1 cellular context compared by ENCODE assay signal in the genomic region with DNA sequence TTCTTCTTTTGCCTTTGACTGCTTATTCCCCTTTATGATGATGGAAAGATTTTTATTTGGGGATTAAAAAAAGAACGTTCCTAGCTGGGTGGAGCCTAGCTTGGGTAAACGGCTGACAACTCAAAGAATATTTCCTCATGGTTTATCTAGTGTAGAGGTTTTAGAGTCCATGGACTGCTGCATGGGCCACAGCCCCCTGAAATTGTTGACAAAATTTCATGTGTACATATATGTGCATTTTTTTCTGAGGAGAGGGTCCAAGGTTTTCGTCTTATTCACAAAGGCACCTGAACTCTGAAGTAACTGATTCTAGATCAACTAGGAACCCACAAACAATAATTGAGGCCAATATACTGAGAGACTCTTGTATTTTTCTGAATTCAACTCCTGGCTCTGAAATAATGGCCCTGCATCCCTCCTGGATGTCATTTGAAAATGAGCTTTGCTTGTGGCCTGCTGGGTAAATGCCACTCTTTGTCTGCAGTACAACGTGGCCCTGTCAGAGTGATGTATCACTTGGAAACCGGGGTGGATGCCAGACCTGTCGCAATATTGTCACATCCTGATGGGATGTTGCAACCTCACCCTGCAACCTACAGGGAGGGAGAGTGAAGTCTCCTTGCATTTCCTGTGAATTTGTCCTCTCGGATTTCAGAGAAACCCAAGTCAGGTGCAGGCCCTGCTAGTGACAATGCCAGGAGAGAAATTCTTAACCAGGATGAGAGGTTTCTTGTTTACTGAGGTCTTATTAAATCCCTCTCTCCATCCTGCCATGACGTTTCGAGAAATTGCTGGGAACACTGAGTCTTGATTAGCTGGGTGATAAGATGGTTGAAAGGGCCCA.
TF ChIP-seq lines count a peak whose summit lies in the region.

No MANE protein-coding gene starts in this region.

TF ChIP-seq in HepG2, 621 proteins besides CTCF, POLR2A, EP300 and RAD21 (continued from another document and continues in another):
- TF ChIP-seq, protein P1, sequence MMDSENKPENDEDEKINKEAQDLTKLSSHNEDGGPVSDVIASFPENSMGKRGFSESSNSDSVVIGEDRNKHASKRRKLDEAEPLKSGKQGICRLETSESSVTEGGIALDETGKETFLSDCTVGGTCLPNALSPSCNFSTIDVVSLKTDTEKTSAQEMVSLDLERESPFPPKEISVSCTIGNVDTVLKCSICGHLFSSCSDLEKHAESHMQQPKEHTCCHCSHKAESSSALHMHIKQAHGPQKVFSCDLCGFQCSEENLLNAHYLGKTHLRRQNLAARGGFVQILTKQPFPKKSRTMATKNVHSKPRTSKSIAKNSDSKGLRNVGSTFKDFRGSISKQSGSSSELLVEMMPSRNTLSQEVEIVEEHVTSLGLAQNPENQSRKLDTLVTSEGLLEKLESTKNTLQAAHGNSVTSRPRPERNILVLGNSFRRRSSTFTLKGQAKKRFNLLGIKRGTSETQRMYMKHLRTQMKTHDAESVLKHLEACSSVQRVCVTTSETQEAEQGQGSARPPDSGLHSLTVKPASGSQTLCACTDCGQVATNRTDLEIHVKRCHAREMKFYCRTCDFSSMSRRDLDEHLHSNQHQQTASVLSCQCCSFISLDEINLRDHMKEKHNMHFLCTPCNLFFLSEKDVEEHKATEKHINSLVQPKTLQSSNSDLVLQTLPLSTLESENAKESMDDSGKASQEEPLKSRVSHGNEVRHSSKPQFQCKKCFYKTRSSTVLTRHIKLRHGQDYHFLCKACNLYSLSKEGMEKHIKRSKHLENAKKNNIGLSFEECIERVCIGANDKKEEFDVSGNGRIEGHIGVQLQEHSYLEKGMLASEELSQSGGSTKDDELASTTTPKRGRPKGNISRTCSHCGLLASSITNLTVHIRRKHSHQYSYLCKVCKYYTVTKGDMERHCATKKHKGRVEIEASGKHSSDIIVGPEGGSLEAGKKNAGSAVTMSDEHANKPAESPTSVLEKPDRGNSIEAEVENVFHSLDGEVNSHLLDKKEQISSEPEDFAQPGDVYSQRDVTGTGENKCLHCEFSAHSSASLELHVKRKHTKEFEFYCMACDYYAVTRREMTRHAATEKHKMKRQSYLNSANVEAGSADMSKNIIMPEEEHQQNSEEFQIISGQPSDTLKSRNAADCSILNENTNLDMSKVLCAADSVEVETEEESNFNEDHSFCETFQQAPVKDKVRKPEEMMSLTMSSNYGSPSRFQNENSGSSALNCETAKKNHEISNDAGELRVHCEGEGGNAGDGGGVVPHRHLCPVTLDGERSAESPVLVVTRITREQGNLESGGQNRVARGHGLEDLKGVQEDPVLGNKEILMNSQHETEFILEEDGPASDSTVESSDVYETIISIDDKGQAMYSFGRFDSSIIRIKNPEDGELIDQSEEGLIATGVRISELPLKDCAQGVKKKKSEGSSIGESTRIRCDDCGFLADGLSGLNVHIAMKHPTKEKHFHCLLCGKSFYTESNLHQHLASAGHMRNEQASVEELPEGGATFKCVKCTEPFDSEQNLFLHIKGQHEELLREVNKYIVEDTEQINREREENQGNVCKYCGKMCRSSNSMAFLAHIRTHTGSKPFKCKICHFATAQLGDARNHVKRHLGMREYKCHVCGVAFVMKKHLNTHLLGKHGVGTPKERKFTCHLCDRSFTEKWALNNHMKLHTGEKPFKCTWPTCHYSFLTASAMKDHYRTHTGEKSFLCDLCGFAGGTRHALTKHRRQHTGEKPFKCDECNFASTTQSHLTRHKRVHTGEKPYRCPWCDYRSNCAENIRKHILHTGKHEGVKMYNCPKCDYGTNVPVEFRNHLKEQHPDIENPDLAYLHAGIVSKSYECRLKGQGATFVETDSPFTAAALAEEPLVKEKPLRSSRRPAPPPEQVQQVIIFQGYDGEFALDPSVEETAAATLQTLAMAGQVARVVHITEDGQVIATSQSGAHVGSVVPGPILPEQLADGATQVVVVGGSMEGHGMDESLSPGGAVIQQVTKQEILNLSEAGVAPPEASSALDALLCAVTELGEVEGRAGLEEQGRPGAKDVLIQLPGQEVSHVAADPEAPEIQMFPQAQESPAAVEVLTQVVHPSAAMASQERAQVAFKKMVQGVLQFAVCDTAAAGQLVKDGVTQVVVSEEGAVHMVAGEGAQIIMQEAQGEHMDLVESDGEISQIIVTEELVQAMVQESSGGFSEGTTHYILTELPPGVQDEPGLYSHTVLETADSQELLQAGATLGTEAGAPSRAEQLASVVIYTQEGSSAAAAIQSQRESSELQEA (CRISPR knock-in tag; IDR thresholded peaks at IDR 0.05; ENCODE audit: not compliant biosample characterization), result no peak
- TF ChIP-seq SMARCE1 (IDR thresholded peaks at IDR 0.05; ENCODE audit: borderline replicate concordance) (no peak), JUNB (CRISPR knock-in tag; IDR thresholded peaks at IDR 0.05; ENCODE audit: borderline replicate concordance) (peak; percentile 50; the same call in 1 of the 2 replicates), GPN1 (CRISPR knock-in tag; IDR thresholded peaks at IDR 0.05; ENCODE audit: borderline replicate concordance) (no peak), ARID2 (CRISPR knock-in tag; IDR thresholded peaks at IDR 0.05; ENCODE audit: borderline replicate concordance) (no peak), SP140L (CRISPR knock-in tag; IDR thresholded peaks at IDR 0.05; ENCODE audit: borderline replicate concordance) (no peak), CBX1 (IDR thresholded peaks at IDR 0.05; ENCODE audit: low read depth) (no peak), JDP2 (CRISPR knock-in tag; IDR thresholded peaks at IDR 0.05; ENCODE audit: borderline replicate concordance) (no peak), GABPA (IDR thresholded peaks at IDR 0.05; ENCODE audit: low read depth, low read length) (no peak), GABPA (CRISPR knock-in tag; IDR thresholded peaks at IDR 0.05; ENCODE audit: low read depth) (peak; percentile 62; the same call in 1 of the 2 replicates), FOXA1 (IDR thresholded peaks at IDR 0.05) (no peak), FOXA1 (CRISPR knock-in tag; IDR thresholded peaks at IDR 0.05) (peak; percentile 96), TSC22D2 (CRISPR knock-in tag; IDR thresholded peaks at IDR 0.05; ENCODE audit: borderline replicate concordance) (peak; percentile 46; the same call in 1 of the 2 replicates), ZSCAN9 (CRISPR knock-in tag; IDR thresholded peaks at IDR 0.05; ENCODE audit: borderline replicate concordance) (peak; percentile 86; the same call in 1 of the 2 replicates), ZNF343 (CRISPR knock-in tag; IDR thresholded peaks at IDR 0.05) (0 out of 2 replicates have a peak, but pooled peaks have one; percentile 39), ZFYVE20 (CRISPR knock-in tag; IDR thresholded peaks at IDR 0.05; ENCODE audit: borderline replicate concordance, low read depth) (no peak), CCDC6 (CRISPR knock-in tag; IDR thresholded peaks at IDR 0.05) (peak; percentile 59; the same call in 1 of the 2 replicates)
- TF ChIP-seq, protein P2, sequence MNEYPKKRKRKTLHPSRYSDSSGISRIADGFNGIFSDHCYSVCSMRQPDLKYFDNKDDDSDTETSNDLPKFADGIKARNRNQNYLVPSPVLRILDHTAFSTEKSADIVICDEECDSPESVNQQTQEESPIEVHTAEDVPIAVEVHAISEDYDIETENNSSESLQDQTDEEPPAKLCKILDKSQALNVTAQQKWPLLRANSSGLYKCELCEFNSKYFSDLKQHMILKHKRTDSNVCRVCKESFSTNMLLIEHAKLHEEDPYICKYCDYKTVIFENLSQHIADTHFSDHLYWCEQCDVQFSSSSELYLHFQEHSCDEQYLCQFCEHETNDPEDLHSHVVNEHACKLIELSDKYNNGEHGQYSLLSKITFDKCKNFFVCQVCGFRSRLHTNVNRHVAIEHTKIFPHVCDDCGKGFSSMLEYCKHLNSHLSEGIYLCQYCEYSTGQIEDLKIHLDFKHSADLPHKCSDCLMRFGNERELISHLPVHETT (CRISPR knock-in tag; conservative IDR thresholded peaks at IDR 0.05), result peak; percentile 60; the same call in 1 of the 2 replicates
- TF ChIP-seq, protein P3, sequence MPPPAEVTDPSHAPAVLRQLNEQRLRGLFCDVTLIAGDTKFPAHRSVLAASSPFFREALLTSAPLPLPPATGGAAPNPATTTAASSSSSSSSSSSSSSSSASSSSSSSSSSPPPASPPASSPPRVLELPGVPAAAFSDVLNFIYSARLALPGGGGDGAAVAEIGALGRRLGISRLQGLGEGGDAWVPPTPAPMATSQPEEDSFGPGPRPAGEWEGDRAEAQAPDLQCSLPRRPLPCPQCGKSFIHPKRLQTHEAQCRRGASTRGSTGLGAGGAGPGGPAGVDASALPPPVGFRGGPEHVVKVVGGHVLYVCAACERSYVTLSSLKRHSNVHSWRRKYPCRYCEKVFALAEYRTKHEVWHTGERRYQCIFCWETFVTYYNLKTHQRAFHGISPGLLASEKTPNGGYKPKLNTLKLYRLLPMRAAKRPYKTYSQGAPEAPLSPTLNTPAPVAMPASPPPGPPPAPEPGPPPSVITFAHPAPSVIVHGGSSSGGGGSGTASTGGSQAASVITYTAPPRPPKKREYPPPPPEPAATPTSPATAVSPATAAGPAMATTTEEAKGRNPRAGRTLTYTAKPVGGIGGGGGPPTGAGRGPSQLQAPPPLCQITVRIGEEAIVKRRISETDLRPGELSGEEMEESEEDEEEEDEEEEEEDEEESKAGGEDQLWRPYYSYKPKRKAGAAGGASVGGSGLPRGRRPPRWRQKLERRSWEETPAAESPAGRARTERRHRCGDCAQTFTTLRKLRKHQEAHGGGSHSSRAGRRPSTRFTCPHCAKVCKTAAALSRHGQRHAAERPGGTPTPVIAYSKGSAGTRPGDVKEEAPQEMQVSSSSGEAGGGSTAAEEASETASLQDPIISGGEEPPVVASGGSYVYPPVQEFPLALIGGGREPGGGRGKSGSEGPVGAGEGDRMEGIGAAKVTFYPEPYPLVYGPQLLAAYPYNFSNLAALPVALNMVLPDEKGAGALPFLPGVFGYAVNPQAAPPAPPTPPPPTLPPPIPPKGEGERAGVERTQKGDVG (CRISPR knock-in tag; IDR thresholded peaks at IDR 0.05; ENCODE audit: borderline replicate concordance), result no peak
- TF ChIP-seq, protein P4, sequence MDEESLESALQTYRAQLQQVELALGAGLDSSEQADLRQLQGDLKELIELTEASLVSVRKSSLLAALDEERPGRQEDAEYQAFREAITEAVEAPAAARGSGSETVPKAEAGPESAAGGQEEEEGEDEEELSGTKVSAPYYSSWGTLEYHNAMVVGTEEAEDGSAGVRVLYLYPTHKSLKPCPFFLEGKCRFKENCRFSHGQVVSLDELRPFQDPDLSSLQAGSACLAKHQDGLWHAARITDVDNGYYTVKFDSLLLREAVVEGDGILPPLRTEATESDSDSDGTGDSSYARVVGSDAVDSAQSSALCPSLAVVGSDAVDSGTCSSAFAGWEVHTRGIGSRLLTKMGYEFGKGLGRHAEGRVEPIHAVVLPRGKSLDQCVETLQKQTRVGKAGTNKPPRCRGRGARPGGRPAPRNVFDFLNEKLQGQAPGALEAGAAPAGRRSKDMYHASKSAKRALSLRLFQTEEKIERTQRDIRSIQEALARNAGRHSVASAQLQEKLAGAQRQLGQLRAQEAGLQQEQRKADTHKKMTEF (CRISPR knock-in tag; IDR thresholded peaks at IDR 0.05), result peak; percentile 89; the same call in 1 of the 2 replicates
- TF ChIP-seq, protein P5, sequence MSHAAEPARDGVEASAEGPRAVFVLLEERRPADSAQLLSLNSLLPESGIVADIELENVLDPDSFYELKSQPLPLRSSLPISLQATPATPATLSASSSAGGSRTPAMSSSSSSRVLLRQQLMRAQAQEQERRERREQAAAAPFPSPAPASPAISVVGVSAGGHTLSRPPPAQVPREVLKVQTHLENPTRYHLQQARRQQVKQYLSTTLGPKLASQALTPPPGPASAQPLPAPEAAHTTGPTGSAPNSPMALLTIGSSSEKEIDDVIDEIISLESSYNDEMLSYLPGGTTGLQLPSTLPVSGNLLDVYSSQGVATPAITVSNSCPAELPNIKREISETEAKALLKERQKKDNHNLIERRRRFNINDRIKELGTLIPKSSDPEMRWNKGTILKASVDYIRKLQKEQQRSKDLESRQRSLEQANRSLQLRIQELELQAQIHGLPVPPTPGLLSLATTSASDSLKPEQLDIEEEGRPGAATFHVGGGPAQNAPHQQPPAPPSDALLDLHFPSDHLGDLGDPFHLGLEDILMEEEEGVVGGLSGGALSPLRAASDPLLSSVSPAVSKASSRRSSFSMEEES (CRISPR knock-in tag; IDR thresholded peaks at IDR 0.05), result peak; percentile 92
- TF ChIP-seq, protein P6, sequence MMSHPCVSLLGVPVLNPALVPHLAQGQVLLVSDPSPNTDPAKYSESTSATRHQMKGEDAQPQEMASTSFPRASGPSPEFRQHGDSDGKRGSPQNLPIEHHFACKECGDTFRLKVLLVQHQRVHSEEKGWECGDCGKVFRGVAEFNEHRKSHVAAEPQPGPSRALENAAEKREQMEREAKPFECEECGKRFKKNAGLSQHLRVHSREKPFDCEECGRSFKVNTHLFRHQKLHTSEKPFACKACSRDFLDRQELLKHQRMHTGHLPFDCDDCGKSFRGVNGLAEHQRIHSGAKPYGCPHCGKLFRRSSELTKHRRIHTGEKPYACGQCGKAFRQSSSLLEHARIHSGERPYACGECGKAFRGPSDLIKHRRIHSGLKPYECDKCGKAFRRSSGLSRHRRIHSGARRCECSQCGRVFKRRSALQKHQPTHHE (CRISPR knock-in tag; IDR thresholded peaks at IDR 0.05; ENCODE audit: borderline replicate concordance), result no peak
- TF ChIP-seq, protein P7, sequence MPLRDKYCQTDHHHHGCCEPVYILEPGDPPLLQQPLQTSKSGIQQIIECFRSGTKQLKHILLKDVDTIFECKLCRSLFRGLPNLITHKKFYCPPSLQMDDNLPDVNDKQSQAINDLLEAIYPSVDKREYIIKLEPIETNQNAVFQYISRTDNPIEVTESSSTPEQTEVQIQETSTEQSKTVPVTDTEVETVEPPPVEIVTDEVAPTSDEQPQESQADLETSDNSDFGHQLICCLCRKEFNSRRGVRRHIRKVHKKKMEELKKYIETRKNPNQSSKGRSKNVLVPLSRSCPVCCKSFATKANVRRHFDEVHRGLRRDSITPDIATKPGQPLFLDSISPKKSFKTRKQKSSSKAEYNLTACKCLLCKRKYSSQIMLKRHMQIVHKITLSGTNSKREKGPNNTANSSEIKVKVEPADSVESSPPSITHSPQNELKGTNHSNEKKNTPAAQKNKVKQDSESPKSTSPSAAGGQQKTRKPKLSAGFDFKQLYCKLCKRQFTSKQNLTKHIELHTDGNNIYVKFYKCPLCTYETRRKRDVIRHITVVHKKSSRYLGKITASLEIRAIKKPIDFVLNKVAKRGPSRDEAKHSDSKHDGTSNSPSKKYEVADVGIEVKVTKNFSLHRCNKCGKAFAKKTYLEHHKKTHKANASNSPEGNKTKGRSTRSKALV (CRISPR knock-in tag; IDR thresholded peaks at IDR 0.05), result no peak
